18 cellular contexts compared by ENCODE assay signal in genomic region chr20:62018437-62019143, GRCh38. TPM values are rescaled to one million over a fixed set of nuclear protein-coding genes. Genes with fewer than 3 reads are reported as not detected.
DNase-seq lines count a peak whose midpoint lies in the region; ATAC-seq and TF ChIP-seq lines count a peak whose summit lies in the region.
"Had no signal": no experiment of that assay in that cellular context is flagged by ENCODE, and none has a peak within 500 bp of the region (broad histone marks: within the 10 kb centered on the region; RNA-seq: fewer than 3 reads in every experiment).

No MANE protein-coding gene starts in this region.

- no peak overlapping the region for H4K91ac ChIP-seq in neuronal stem cell (ENCODE audit: low read depth, low read length, poor library complexity)

- no peak overlapping the region for H3K18ac ChIP-seq in neuronal stem cell (ENCODE audit: low read length)

- H3K36me3 ChIP-seq in HEK293 (ENCODE audit: control insufficient read depth in 2 of 2, insufficient read depth in 1 of 2, low read length in 2 of 2) (peaks cover 0 to 10% of the 10 kb centered on the region in 2 experiments; a peak in 1 of 3 replicates), neuronal stem cell (replicated peaks in 1 of 2; ENCODE audit: control insufficient read depth in 2 of 2, insufficient read depth in 2 of 2, low read length in 2 of 2) (peaks cover under 1 to 8% of the 10 kb centered on the region in 2 donors)
- H3K36me3 ChIP-seq: HAP-1 had no signal

- H3K36me3 Mint-ChIP-seq in brain = no peaks in the 10 kb centered on the region
- H3K36me3 Mint-ChIP-seq in stimulated activated effector memory CD8-positive, alpha-beta T cell treated with anti-CD3 and anti-CD28 coated beads, Interleukin-12 subunit alpha, Interleukin-12 subunit beta, amount 100 ng/mL, for 72 hours = no peaks in the 10 kb centered on the region
- H3K36me3 Mint-ChIP-seq: CD4-positive, CD25-positive, alpha-beta regulatory T cell had no signal

- peak overlapping the region; percentile 38 for H3K14ac ChIP-seq in neuronal stem cell (ENCODE audit: low read length)

- H3K27me3 Mint-ChIP-seq in brain = no peaks in the 10 kb centered on the region
- H3K27me3 Mint-ChIP-seq: CD4-positive, CD25-positive, alpha-beta regulatory T cell had no signal

- no peak overlapping the region for H2BK12ac ChIP-seq in neuronal stem cell (ENCODE audit: low read length)

- no peak overlapping the region for H3K4me3 ChIP-seq in HEK293 (ENCODE audit: low read depth, low read length)
- H3K4me3 ChIP-seq in neuronal stem cell (ENCODE audit: low read length in 2 of 2) = no peak overlapping the region
- H3K4me3 ChIP-seq: A549, HAP-1 had no signal

- no CpG with 5 or more reads among the region's 23 CpGs for WGBS in neuronal stem cell (ENCODE audit: extremely low coverage in 2 of 2, insufficient read length in 2 of 2, insufficient replicate concordance in 1 of 2), 2 donors

- H3K4ac ChIP-seq in neuronal stem cell (ENCODE audit: low read length) = no peak overlapping the region

- H2BK15ac ChIP-seq in neuronal stem cell (ENCODE audit: low read length) = no peak overlapping the region

- H3K23ac ChIP-seq in neuronal stem cell (ENCODE audit: low read depth, low read length, poor library complexity) = no peak overlapping the region

- no peak for DNase-seq in neuronal stem cell (ENCODE audit: low spot score)
- no peak for DNase-seq in stimulated activated effector memory CD8-positive, alpha-beta T cell treated with anti-CD3 and anti-CD28 coated beads, Interleukin-12 subunit alpha, Interleukin-12 subunit beta, amount 100 ng/mL, for 72 hours (ENCODE audit: low spot score in 2 of 2)
- no peak for DNase-seq in NCI-H2081 (lab: John Stamatoyannopoulos, UW)
- DNase-seq: BE2C; CD4-positive, CD25-positive, alpha-beta regulatory T cell; DMS79; NCI-H1105 treated with DMSO at 0.1 percent for 48 hours; NCI-H2029 treated with DMSO at 0.1 percent for 48 hours; NCI-H446; NCI-H526; OCI-M1; Right ventricle myocardium superior had no signal

- no peak for TF ChIP-seq CTCF in HEK293 (tag by site-specific recombination; IDR thresholded peaks at IDR 0.05)
- TF ChIP-seq CTCF in brain (conservative IDR thresholded peaks at IDR 0.05) = no peak

- no peak overlapping the region for H3K9ac ChIP-seq in neuronal stem cell (ENCODE audit: low read depth, low read length, poor library complexity)

- H2BK5ac ChIP-seq in neuronal stem cell (ENCODE audit: low read length) = no peak overlapping the region

- peaks cover 50% of the 10 kb centered on the region for H3K4me1 Mint-ChIP-seq in brain
- H3K4me1 Mint-ChIP-seq in stimulated activated effector memory CD8-positive, alpha-beta T cell treated with anti-CD3 and anti-CD28 coated beads, Interleukin-12 subunit alpha, Interleukin-12 subunit beta, amount 100 ng/mL, for 72 hours = peaks cover 28% of the 10 kb centered on the region

- POLR2A ChIA-PET in HEK293 (lab: Yijun Ruan, JAX) = no interaction called here

- CTCF ChIA-PET in HEK293 (lab: Yijun Ruan, JAX) = interaction anchor here (1.0 to 1.4 kb wide), 3 partner anchors 8 to 364 kb away, joined by 4 to 8 read pairs (median 5); no protein-coding TSS in a partner anchor

- H3K4me1 ChIP-seq in HEK293 (ENCODE audit: control insufficient read depth, insufficient read depth, low read length) (no peaks in the 10 kb centered on the region; the same call in 1 of the 2 replicates), neuronal stem cell (ENCODE audit: control insufficient read depth in 2 of 2, insufficient read depth in 1 of 2, low read depth in 1 of 2, low read length in 2 of 2) (peaks cover 18 to 24% of the 10 kb centered on the region in 2 donors)
- H3K4me1 ChIP-seq: A549, HAP-1 had no signal

- H3K4me2 ChIP-seq in neuronal stem cell (ENCODE audit: insufficient read depth, low read length, poor library complexity, severe bottlenecking) = no peak overlapping the region
- H3K4me2 ChIP-seq: A549 had no signal

- no peak overlapping the region for H3K27ac ChIP-seq in HEK293 (ENCODE audit: extremely low read depth, low read depth, low read length)
- H3K27ac ChIP-seq in neuronal stem cell (replicated peaks; ENCODE audit: low read length) = no peak overlapping the region
- H3K27ac ChIP-seq: A549 had no signal

- no peaks in the 10 kb centered on the region for H3K9me3 Mint-ChIP-seq in brain
- H3K9me3 Mint-ChIP-seq in stimulated activated effector memory CD8-positive, alpha-beta T cell treated with anti-CD3 and anti-CD28 coated beads, Interleukin-12 subunit alpha, Interleukin-12 subunit beta, amount 100 ng/mL, for 72 hours = no peaks in the 10 kb centered on the region
- H3K9me3 Mint-ChIP-seq: CD4-positive, CD25-positive, alpha-beta regulatory T cell had no signal

- no peak overlapping the region for H2BK120ac ChIP-seq in neuronal stem cell (ENCODE audit: low read depth, low read length)

- H2AFZ ChIP-seq in neuronal stem cell (ENCODE audit: low read length) = no peak overlapping the region

- no peak for ATAC-seq in stimulated activated effector memory CD8-positive, alpha-beta T cell treated with anti-CD3 and anti-CD28 coated beads, Interleukin-12 subunit alpha, Interleukin-12 subunit beta, amount 100 ng/mL, for 72 hours
- ATAC-seq in GM21381 (IDR thresholded peaks at IDR 0.05; ENCODE audit: unreplicated experiment) (no peak), GM21447 (IDR thresholded peaks at IDR 0.05; ENCODE audit: unreplicated experiment) (no peak)
- ATAC-seq: A549 had no signal

- no peak overlapping the region for H4K8ac ChIP-seq in neuronal stem cell (ENCODE audit: low read depth, low read length)

- no peak overlapping the region for H3K4me3 Mint-ChIP-seq in brain
- no peak overlapping the region for H3K4me3 Mint-ChIP-seq in stimulated activated effector memory CD8-positive, alpha-beta T cell treated with anti-CD3 and anti-CD28 coated beads, Interleukin-12 subunit alpha, Interleukin-12 subunit beta, amount 100 ng/mL, for 72 hours
- H3K4me3 Mint-ChIP-seq: CD4-positive, CD25-positive, alpha-beta regulatory T cell had no signal

- peak overlapping the region; percentile 75 for H2AK5ac ChIP-seq in neuronal stem cell (ENCODE audit: low read depth, low read length)

- no peaks in the 10 kb centered on the region for H3K27me3 ChIP-seq in neuronal stem cell (ENCODE audit: control insufficient read depth in 3 of 3, insufficient read depth in 3 of 3, low read depth in 1 of 3, low read length in 3 of 3)
- H3K27me3 ChIP-seq: BE2C had no signal

- peaks cover 28% of the 10 kb centered on the region for H3K79me1 ChIP-seq in neuronal stem cell (ENCODE audit: low read depth, low read length)

- H3K27ac Mint-ChIP-seq in brain = peak overlapping the region in 3 of 5 experiments; percentile 41 to 53 (median 43)
- peak overlapping the region; percentile 26 for H3K27ac Mint-ChIP-seq in stimulated activated effector memory CD8-positive, alpha-beta T cell treated with anti-CD3 and anti-CD28 coated beads, Interleukin-12 subunit alpha, Interleukin-12 subunit beta, amount 100 ng/mL, for 72 hours

- no peaks in the 10 kb centered on the region for H3K9me3 ChIP-seq in HEK293 (ENCODE audit: control insufficient read depth, insufficient read depth, low read depth, low read length)
- H3K9me3 ChIP-seq in neuronal stem cell (replicated peaks in 1 of 2; ENCODE audit: control insufficient read depth in 2 of 2, insufficient read depth in 1 of 2, low read depth in 1 of 2, low read length in 2 of 2) = no peaks in the 10 kb centered on the region
- H3K9me3 ChIP-seq: A549, BE2C, HAP-1 had no signal

TF ChIP-seq in HEK293, 187 proteins besides CTCF, POLR2A, EP300 and RAD21:
- TF ChIP-seq ZNF626 (tag by site-specific recombination; IDR thresholded peaks at IDR 0.05) (no peak), ZNF843 (tag by site-specific recombination; IDR thresholded peaks at IDR 0.05) (no peak), ZNF140 (tag by site-specific recombination; IDR thresholded peaks at IDR 0.05) (no peak), KLF1 (tag by site-specific recombination; IDR thresholded peaks at IDR 0.05) (peak; percentile 89)

RNA-seq across cellular contexts. Expression of gene TAF4, which starts 47.1 kb away (rescaled TPM):
- 15.1 TPM for polyA plus RNA-seq in brain (ENCODE audit: insufficient read depth, low read depth, low replicate concordance)
- polyA plus RNA-seq in neuronal stem cell (2013, experiment 1 of 2) = 13.5 TPM
- 15.0 TPM for polyA plus RNA-seq in neuronal stem cell (2013, experiment 2 of 2)
